8 cellular contexts compared by ENCODE assay signal in genomic region chr20:34872604-34873224, GRCh38. TPM values are rescaled to one million over a fixed set of nuclear protein-coding genes. Genes with fewer than 3 reads are reported as not detected.
DNase-seq lines count a peak whose midpoint lies in the region; ATAC-seq and TF ChIP-seq lines count a peak whose summit lies in the region.

Gene GGT7, minus strand, starts transcription at chr20:34872856. Its CDS starts 41 bp downstream, at chr20:34872815.

- DNase-seq in AG04450 (ENCODE audit: low read depth, low spot score) (peak; percentile 26), Kasumi-1 (lab: John Stamatoyannopoulos, UW) (peak; percentile 48 to 55), RWPE2 (ENCODE audit: low spot score) (peak; percentile 95), fibroblast of villous mesenchyme (ENCODE audit: low read depth) (peak; percentile 68), nephron progenitor cell (peak; percentile 93)
- peak; percentile 95 for DNase-seq in activated effector memory CD4-positive, alpha-beta T cell treated with anti-CD3 and anti-CD28 coated beads, Interleukin-2, amount 50 U/mL, for 16 hours
- peak; percentile 93 for DNase-seq in stimulated activated naive CD8-positive, alpha-beta T cell treated with anti-CD3 and anti-CD28 coated beads, Interleukin-15, Interleukin-2, amounts not matched to agents 100 U/mL and 50 U/mL, for 24 hours

- H3K27ac Mint-ChIP-seq in nephron progenitor cell: no peak within 1 kb of the TSS

- H3K4me3 ChIP-seq in AG04450 (ENCODE audit: low read depth, low read length) (peak within 1 kb of the TSS; percentile 80), RWPE2 (ENCODE audit: severe bottlenecking) (peak within 1 kb of the TSS; percentile 41), fibroblast of villous mesenchyme (ENCODE audit: low read depth, low read length) (peak within 1 kb of the TSS; percentile 76)

- peak within 1 kb of the TSS; percentile 91 for H3K4me3 Mint-ChIP-seq in nephron progenitor cell

- TF ChIP-seq CTCF in AG04450 (IDR thresholded peaks at IDR 0.05; ENCODE audit: low read depth, low read length) (peak; percentile 61), RWPE2 (IDR thresholded peaks at IDR 0.05; ENCODE audit: poor library complexity, severe bottlenecking) (peak; percentile 100), fibroblast of villous mesenchyme (IDR thresholded peaks at IDR 0.05; ENCODE audit: insufficient read depth, low read depth, low read length) (peak; percentile 58), nephron progenitor cell (IDR thresholded peaks at IDR 0.05) (peak; percentile 47)

- H3K36me3 Mint-ChIP-seq in nephron progenitor cell (ENCODE audit: low read depth): no peaks in the 10 kb centered on the region

- no peaks in the 10 kb centered on the region for H3K36me3 ChIP-seq in RWPE2 (ENCODE audit: low read depth)

- POLR2A ChIA-PET in AG04450 (lab: Yijun Ruan, JAX): interaction anchor here (1.1 kb wide), 1 partner anchor 82 kb away, joined by 6 read pairs; the partner anchor contains the start of genes GSS and MYH7B

- peak; percentile 47 for ATAC-seq in RWPE2 (ENCODE audit: low read depth)
- ATAC-seq in stimulated activated naive CD8-positive, alpha-beta T cell treated with anti-CD3 and anti-CD28 coated beads, Interleukin-15, Interleukin-2, amounts not matched to agents 100 U/mL and 50 U/mL, for 24 hours: peak; percentile 72

- CTCF ChIA-PET in AG04450 (lab: Charles Lee): interaction anchor here (0.6 to 6.1 kb wide), 15 partner anchors 8 to 561 kb away, joined by 3 to 57 read pairs (median 3); partner anchors contain the start of genes GSS and MYH7B

- TF ChIP-seq POLR2A in GM19099 (IDR thresholded peaks at IDR 0.05; ENCODE audit: extremely low read depth, insufficient read length, low read depth): peak; percentile 42

- H3K4me1 ChIP-seq in RWPE2 (ENCODE audit: insufficient read depth, poor library complexity, severe bottlenecking): peaks cover 22% of the 10 kb centered on the region

- H3K27ac ChIP-seq in AG04450 (ENCODE audit: low read depth, low read length) (no peak within 1 kb of the TSS), RWPE2 (ENCODE audit: poor library complexity, severe bottlenecking) (no peak within 1 kb of the TSS)

- H3K27me3 ChIP-seq in AG04450 (ENCODE audit: control insufficient read depth, insufficient read depth, low read length): no peaks in the 10 kb centered on the region
- H3K27me3 ChIP-seq in RWPE2 (ENCODE audit: insufficient read depth, poor library complexity, severe bottlenecking): no peaks in the 10 kb centered on the region

- H3K4me1 Mint-ChIP-seq in nephron progenitor cell: peaks cover 56% of the 10 kb centered on the region

- H3K27me3 Mint-ChIP-seq in nephron progenitor cell (ENCODE audit: low read depth, poor library complexity): peaks cover 32% of the 10 kb centered on the region

- H3K9me3 ChIP-seq in AG04450 (ENCODE audit: control insufficient read depth, insufficient read depth, low read length) (no peaks in the 10 kb centered on the region), RWPE2 (ENCODE audit: severe bottlenecking) (no peaks in the 10 kb centered on the region)

- H3K9me3 Mint-ChIP-seq in nephron progenitor cell: no peaks in the 10 kb centered on the region

RNA-seq across cellular contexts. Expression of gene GGT7, which starts in this region (rescaled TPM):
- polyA plus RNA-seq in AG04450 (2011; rRNA removed): 12.1 and 16.2 TPM in 2 replicates
- 12.0 and 18.7 TPM in 2 replicates for polyA minus RNA-seq in AG04450 (2011; rRNA and poly(A)+ RNA removed)
- total RNA-seq in fibroblast of villous mesenchyme: 9.3 and 9.5 TPM in 2 replicates

Comparison
In these comparisons a context has a peak if more than half of its experiments do, and no peak if none do; other contexts are left out.
1. DNase-seq: peak in every context shown above with its lines; median percentile 95 in RWPE2; 95 in activated effector memory CD4-positive, alpha-beta T cell treated with anti-CD3 and anti-CD28 coated beads, Interleukin-2, amount 50 U/mL, for 16 hours; 93 in nephron progenitor cell; 93 in stimulated activated naive CD8-positive, alpha-beta T cell treated with anti-CD3 and anti-CD28 coated beads, Interleukin-15, Interleukin-2, amounts not matched to agents 100 U/mL and 50 U/mL, for 24 hours; 68 in fibroblast of villous mesenchyme; 52 in Kasumi-1; 26 in AG04450.
2. CTCF ChIP-seq: peak in every context shown above with its lines; median percentile 100 in RWPE2; 61 in AG04450; 58 in fibroblast of villous mesenchyme; 47 in nephron progenitor cell.